Comparison of ENCODE assay signal across 1 cellular context in the genomic region with DNA sequence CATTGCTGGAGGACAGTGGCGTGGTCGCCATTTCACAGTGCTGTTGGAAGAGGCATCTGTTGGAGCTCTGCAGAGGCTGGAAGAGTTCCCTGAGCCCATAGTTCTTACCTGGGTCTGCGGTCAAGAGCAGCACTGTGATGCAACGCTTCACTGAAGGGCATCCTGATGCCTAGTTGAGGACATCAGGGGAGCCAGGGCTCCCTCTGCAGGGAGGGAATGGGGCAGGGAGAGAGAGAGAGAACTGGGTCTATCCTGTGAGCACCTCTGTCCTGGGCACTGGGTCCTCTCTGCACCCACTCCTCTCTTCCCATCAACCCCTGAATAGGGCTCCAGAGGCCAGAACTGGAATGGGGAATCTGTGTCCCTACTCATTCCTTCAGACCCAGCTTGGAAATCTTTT.
TF ChIP-seq lines count a peak whose summit lies in the region.

No MANE protein-coding gene starts in this region.

TF ChIP-seq in H1, 55 proteins besides CTCF, POLR2A, EP300 and RAD21:
- TF ChIP-seq HDAC2 (IDR thresholded peaks at IDR 0.05; ENCODE audit: borderline replicate concordance in 1 of 2, low read depth in 2 of 2, low read length in 2 of 2) (no peak), RNF2 (IDR thresholded peaks at IDR 0.05; ENCODE audit: borderline replicate concordance, low read depth, low read length, missing control alignments, poor library complexity, severe bottlenecking) (no peak), RFX5 (IDR thresholded peaks at IDR 0.05; ENCODE audit: borderline replicate concordance, low read depth, low read length) (no peak), SP4 (IDR thresholded peaks at IDR 0.05; ENCODE audit: low read length) (no peak), CTBP2 (IDR thresholded peaks at IDR 0.05; ENCODE audit: borderline replicate concordance, insufficient read depth, insufficient read length, low read length) (no peak), CHD2 (IDR thresholded peaks at IDR 0.05; ENCODE audit: low read length) (no peak), CBX5 (IDR thresholded peaks at IDR 0.05; ENCODE audit: low read depth, low read length) (no peak)
- TF ChIP-seq, protein P1, sequence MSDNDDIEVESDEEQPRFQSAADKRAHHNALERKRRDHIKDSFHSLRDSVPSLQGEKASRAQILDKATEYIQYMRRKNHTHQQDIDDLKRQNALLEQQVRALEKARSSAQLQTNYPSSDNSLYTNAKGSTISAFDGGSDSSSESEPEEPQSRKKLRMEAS (IDR thresholded peaks at IDR 0.05) = no peak
